10 cellular contexts compared by ENCODE assay signal in genomic region chr16:50267651-50268050, GRCh38. TPM values are rescaled to one million over a fixed set of nuclear protein-coding genes. Genes with fewer than 3 reads are reported as not detected.
DNase-seq lines count a peak whose midpoint lies in the region; ATAC-seq and TF ChIP-seq lines count a peak whose summit lies in the region.
"Had no signal": no experiment of that assay in that cellular context is flagged by ENCODE, and none has a peak within 500 bp of the region (broad histone marks: within the 10 kb centered on the region; RNA-seq: fewer than 3 reads in every experiment).

No MANE protein-coding gene starts in this region.

- H3K9me3 Mint-ChIP-seq in activated T-helper 2 cell treated with anti-CD3 and anti-CD28 coated beads, Interferon-gamma antibody, Interleukin-2, Interleukin-4, amounts not matched to agents 10 μg/mL and 5 μg/mL and 100 μg/mL, durations not matched to agents 14 hours and 24 hours and 36 hours = no peaks in the 10 kb centered on the region

- peaks cover 55% of the 10 kb centered on the region for H3K4me1 Mint-ChIP-seq in activated T-helper 2 cell treated with anti-CD3 and anti-CD28 coated beads, Interferon-gamma antibody, Interleukin-2, Interleukin-4, amounts not matched to agents 10 μg/mL and 5 μg/mL and 100 μg/mL, durations not matched to agents 14 hours and 24 hours and 36 hours (ENCODE audit: low read depth)

- H3K4me3 ChIP-seq in GM12865 (ENCODE audit: low read depth, low read length) (peak overlapping the region; percentile 83), thyroid gland (replicated peaks in 1 of 3) (no peak overlapping the region)
- H3K4me3 ChIP-seq: body of pancreas had no signal

- H3K27me3 Mint-ChIP-seq in activated T-helper 2 cell treated with anti-CD3 and anti-CD28 coated beads, Interferon-gamma antibody, Interleukin-2, Interleukin-4, amounts not matched to agents 10 μg/mL and 5 μg/mL and 100 μg/mL, durations not matched to agents 14 hours and 24 hours and 36 hours (ENCODE audit: low read depth) = no peaks in the 10 kb centered on the region

- TF ChIP-seq CTCF in GM12865 (IDR thresholded peaks at IDR 0.05; ENCODE audit: insufficient read depth, low read depth, low read length, missing control alignments) = no peak
- TF ChIP-seq CTCF in thyroid gland (IDR thresholded peaks at IDR 0.05) = no peak

- DNase-seq in GM12865 (ENCODE audit: low read depth) = no peak
- DNase-seq in MV-4-11 (lab: John Stamatoyannopoulos, UW) = peak; percentile 32
- no peak for DNase-seq in activated T-helper 2 cell treated with anti-CD3 and anti-CD28 coated beads, Interferon-gamma antibody, Interleukin-2, Interleukin-4, amounts not matched to agents 10 μg/mL and 5 μg/mL and 100 μg/mL, durations not matched to agents 14 hours and 24 hours and 36 hours (ENCODE audit: low spot score)
- peak; percentile 69 for DNase-seq in posterior vena cava (ENCODE audit: low spot score)
- no peak for DNase-seq in T-helper 9 cell
- no peak for DNase-seq in NCI-H1694 treated with DMSO at 0.1 percent for 48 hours (lab: John Stamatoyannopoulos, UW)
- no peak for DNase-seq in thyroid gland
- DNase-seq: body of pancreas had no signal

- ATAC-seq in GM18520 (IDR thresholded peaks at IDR 0.05; ENCODE audit: unreplicated experiment) = no peak
- ATAC-seq: body of pancreas, heart left ventricle had no signal

- H3K27ac Mint-ChIP-seq in activated T-helper 2 cell treated with anti-CD3 and anti-CD28 coated beads, Interferon-gamma antibody, Interleukin-2, Interleukin-4, amounts not matched to agents 10 μg/mL and 5 μg/mL and 100 μg/mL, durations not matched to agents 14 hours and 24 hours and 36 hours = peak overlapping the region; percentile 92

- intact Hi-C loops in activated T-helper 2 cell treated with anti-CD3 and anti-CD28 coated beads, Interferon-gamma antibody, Interleukin-2, Interleukin-4, amounts not matched to agents 10 μg/mL and 5 μg/mL and 100 μg/mL, durations not matched to agents 14 hours and 24 hours and 36 hours (cut with micrococcal nuclease) = loop anchor here (1.0 to 5.0 kb wide), 5 partner anchors 10 to 480 kb away; no protein-coding TSS in a partner anchor
- intact Hi-C loops in posterior vena cava (cut with DNase I) = no loop called here
- intact Hi-C loops in thyroid gland (cut with DNase I) = no loop called here

- WGBS in thyroid gland, 2 donors = 71 to 83% methylated on average over 3 of the region's 3 CpGs

- H3K27ac ChIP-seq in thyroid gland = no peak overlapping the region

- no peak for TF ChIP-seq POLR2A in thyroid gland (IDR thresholded peaks at IDR 0.05)

- H3K4me1 ChIP-seq in thyroid gland = peaks cover 0 to 7% of the 10 kb centered on the region in 2 donors
- H3K4me1 ChIP-seq: body of pancreas had no signal

- H3K27me3 ChIP-seq in thyroid gland = no peaks in the 10 kb centered on the region
- H3K27me3 ChIP-seq: body of pancreas, heart left ventricle had no signal

- H3K4me3 Mint-ChIP-seq in activated T-helper 2 cell treated with anti-CD3 and anti-CD28 coated beads, Interferon-gamma antibody, Interleukin-2, Interleukin-4, amounts not matched to agents 10 μg/mL and 5 μg/mL and 100 μg/mL, durations not matched to agents 14 hours and 24 hours and 36 hours (ENCODE audit: low read depth) = peak overlapping the region; percentile 91

- H3K9me3 ChIP-seq in thyroid gland = no peaks in the 10 kb centered on the region
- H3K9me3 ChIP-seq: body of pancreas, heart left ventricle had no signal

- H3K36me3 Mint-ChIP-seq in activated T-helper 2 cell treated with anti-CD3 and anti-CD28 coated beads, Interferon-gamma antibody, Interleukin-2, Interleukin-4, amounts not matched to agents 10 μg/mL and 5 μg/mL and 100 μg/mL, durations not matched to agents 14 hours and 24 hours and 36 hours (ENCODE audit: low read depth) = peaks cover 19% of the 10 kb centered on the region

- H3K36me3 ChIP-seq in thyroid gland = no peaks in the 10 kb centered on the region
- H3K36me3 ChIP-seq: heart left ventricle had no signal

RNA-seq across cellular contexts. Expression of gene ADCY7, which starts 1.3 kb away (rescaled TPM):
- total RNA-seq in activated T-helper 2 cell treated with anti-CD3 and anti-CD28 coated beads, Interferon-gamma antibody, Interleukin-2, Interleukin-4, amounts not matched to agents 10 μg/mL and 5 μg/mL and 100 μg/mL, durations not matched to agents 14 hours and 24 hours and 36 hours = 78.7 and 89.5 TPM in 2 replicates
- total RNA-seq in posterior vena cava (10 to 100 TPM; 31.3 to 50.2 TPM), thyroid gland (1 to 10 TPM; 4.2 to 8.2 (median 7.1) TPM)

Comparison
In these comparisons a context has a peak if more than half of its experiments do, and no peak if none do; other contexts are left out.
1. DNase-seq: peak in MV-4-11 (single experiment) and posterior vena cava (single experiment); none in GM12865 (single experiment), activated T-helper 2 cell treated with anti-CD3 and anti-CD28 coated beads, Interferon-gamma antibody, Interleukin-2, Interleukin-4, amounts not matched to agents 10 μg/mL and 5 μg/mL and 100 μg/mL, durations not matched to agents 14 hours and 24 hours and 36 hours (single experiment), T-helper 9 cell (single experiment), NCI-H1694 treated with DMSO at 0.1 percent for 48 hours (single experiment) and thyroid gland (0 of 2).